1 cellular context compared by ENCODE assay signal in the genomic region with DNA sequence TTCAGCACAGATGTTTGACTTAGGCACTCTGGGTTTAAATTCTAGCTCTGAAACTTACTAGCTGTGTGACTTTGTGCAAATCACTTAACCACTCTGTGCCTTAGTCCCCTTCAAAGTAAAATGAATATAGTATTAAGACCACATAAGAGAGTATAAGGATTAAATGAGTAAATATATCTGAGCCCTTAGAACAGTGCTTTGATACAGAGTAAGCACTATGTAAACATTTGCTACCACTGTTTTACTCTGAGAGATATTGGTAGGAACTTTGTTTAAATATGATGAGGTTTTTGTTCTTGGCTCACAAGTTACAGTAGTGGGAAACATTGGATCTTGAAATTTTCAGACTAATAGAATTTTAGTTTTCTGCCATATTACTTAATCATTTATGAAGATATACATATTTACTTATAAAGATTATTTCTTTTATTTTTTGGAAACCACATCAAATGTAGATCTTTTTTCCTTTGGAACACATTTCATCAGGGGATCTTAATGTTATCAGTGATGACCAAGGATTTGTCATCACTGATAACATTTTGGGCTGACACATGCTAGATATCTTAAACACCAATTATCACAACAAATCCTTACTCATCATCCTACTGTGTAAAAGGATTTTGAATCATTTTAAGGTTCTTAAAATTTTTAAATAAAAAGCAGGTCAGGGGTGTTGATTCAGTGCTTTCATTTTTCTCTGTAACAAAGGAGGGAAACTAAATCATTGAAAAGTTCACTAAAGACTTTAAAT.
TF ChIP-seq lines count a peak whose summit lies in the region.

No MANE protein-coding gene starts in this region.

TF ChIP-seq in IMR-90, 13 proteins besides CTCF, POLR2A, EP300 and RAD21 (continued from another document):
- TF ChIP-seq BHLHE40 (IDR thresholded peaks at IDR 0.05; ENCODE audit: low read depth, low read length), result peak; percentile 52
- no peak for TF ChIP-seq NFE2L2 (IDR thresholded peaks at IDR 0.05; ENCODE audit: low read depth, low read length)
- TF ChIP-seq, protein P1, sequence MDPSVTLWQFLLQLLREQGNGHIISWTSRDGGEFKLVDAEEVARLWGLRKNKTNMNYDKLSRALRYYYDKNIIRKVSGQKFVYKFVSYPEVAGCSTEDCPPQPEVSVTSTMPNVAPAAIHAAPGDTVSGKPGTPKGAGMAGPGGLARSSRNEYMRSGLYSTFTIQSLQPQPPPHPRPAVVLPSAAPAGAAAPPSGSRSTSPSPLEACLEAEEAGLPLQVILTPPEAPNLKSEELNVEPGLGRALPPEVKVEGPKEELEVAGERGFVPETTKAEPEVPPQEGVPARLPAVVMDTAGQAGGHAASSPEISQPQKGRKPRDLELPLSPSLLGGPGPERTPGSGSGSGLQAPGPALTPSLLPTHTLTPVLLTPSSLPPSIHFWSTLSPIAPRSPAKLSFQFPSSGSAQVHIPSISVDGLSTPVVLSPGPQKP (IDR thresholded peaks at IDR 0.05; ENCODE audit: borderline replicate concordance, low read depth, low read length), result no peak
- TF ChIP-seq FOS (IDR thresholded peaks at IDR 0.05; ENCODE audit: low read depth, low read length), result peak; percentile 71
- no peak for TF ChIP-seq MAZ (IDR thresholded peaks at IDR 0.05; ENCODE audit: borderline replicate concordance, low read depth, low read length)
- TF ChIP-seq CEBPB (IDR thresholded peaks at IDR 0.05; ENCODE audit: low read depth, low read length), result no peak
- no peak for TF ChIP-seq MXI1 (IDR thresholded peaks at IDR 0.05; ENCODE audit: borderline replicate concordance, low read depth, low read length)
